ENCODE assay signal across 9 cellular contexts in the genomic region with DNA sequence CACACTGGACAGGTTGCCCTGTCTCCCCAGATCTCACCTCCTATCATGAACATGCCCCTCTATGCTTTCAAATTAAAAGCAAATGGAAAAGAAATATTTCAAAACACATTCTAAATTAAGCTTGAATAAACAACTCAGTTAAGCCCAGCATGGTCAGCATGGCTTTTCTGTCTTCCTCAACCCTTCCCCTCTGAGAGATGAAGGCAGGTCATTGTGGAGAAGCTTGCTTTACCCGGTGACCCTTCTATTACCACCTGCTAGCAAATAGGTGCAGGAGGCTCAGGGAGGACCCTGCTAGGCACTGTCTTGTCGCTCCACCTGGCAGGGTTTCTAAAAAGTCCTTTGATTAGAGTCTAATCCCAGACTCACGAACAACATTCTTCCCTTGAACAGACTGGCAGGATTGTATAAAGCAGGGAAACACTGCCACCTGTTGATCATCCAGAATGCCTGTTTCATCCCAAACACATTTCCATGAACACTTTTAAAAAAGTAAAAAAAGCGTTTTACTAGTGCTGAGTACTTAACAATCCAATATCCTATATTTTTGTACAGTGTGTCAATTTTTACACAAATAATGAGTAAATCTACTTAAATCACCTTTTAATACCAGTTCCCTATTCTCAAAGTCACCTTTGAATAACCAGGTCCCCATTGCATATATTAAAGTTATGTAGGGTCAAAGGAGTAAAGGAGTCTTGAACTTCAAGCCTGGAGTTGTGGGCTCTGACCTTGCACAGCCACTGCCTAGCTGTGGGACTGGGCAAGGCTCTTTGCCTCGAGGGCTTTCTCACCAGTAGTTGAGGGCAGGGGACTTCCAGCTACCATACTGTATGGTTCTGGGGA.
DNase-seq lines count a peak whose midpoint lies in the region; ATAC-seq, FAIRE-seq and TF ChIP-seq lines count a peak whose summit lies in the region.
"Had no signal": no experiment of that assay in that cellular context is flagged by ENCODE, and none has a peak within 500 bp of the region (broad histone marks: within the 10 kb centered on the region; RNA-seq: fewer than 3 reads in every experiment).

No MANE protein-coding gene starts in this region.

- H3K9me3 ChIP-seq in uterus (no peaks in the 10 kb centered on the region), gastrocnemius medialis (no peaks in the 10 kb centered on the region)

- no peak overlapping the region for H3K27ac ChIP-seq in uterus
- H3K27ac ChIP-seq in gastrocnemius medialis, result no peak overlapping the region
- H3K27ac ChIP-seq: epithelial cell of prostate had no signal

- TF ChIP-seq CTCF in AG09309 (IDR thresholded peaks at IDR 0.05; ENCODE audit: control insufficient read depth, insufficient read depth, low read depth, low read length, missing control alignments) (peak; percentile 81), uterus (IDR thresholded peaks at IDR 0.05) (peak; percentile 65 to 70 (median 66)), gastrocnemius medialis (IDR thresholded peaks at IDR 0.05 in 4 of 5, conservative IDR thresholded peaks at IDR 0.05 in 1 of 5) (peak in 2 of 5 experiments; percentile 52 to 56)

- TF ChIP-seq POLR2A in uterus (IDR thresholded peaks at IDR 0.05), result no peak
- no peak for TF ChIP-seq POLR2A in gastrocnemius medialis (IDR thresholded peaks at IDR 0.05)

- H3K36me3 ChIP-seq in uterus, result no peaks in the 10 kb centered on the region
- H3K36me3 ChIP-seq in gastrocnemius medialis, result no peaks in the 10 kb centered on the region

- H3K4me3 ChIP-seq in AG09309 (ENCODE audit: control insufficient read depth, low read depth, low read length) (no peak overlapping the region), uterus (no peak overlapping the region), gastrocnemius medialis (no peak overlapping the region)

- peak; percentile 29 for DNase-seq in AG09309 (ENCODE audit: low read depth)
- peak; percentile 7 for DNase-seq in GM19239 (ENCODE audit: insufficient read length, low spot score)
- DNase-seq in NCI-H460 (ENCODE audit: extremely low read depth, low read depth), result peak; percentile 36
- peak; percentile 54 for DNase-seq in cerebellar cortex (ENCODE audit: low spot score)
- DNase-seq in left kidney (ENCODE audit: low read depth, low spot score), result peak; percentile 82
- DNase-seq in uterus, result no peak
- no peak for DNase-seq in gastrocnemius medialis

- FAIRE-seq in GM19239 (lab: Jason Lieb, UNC), result no peak

- no peaks in the 10 kb centered on the region for H3K27me3 ChIP-seq in uterus
- H3K27me3 ChIP-seq in gastrocnemius medialis, result no peaks in the 10 kb centered on the region

- ATAC-seq in GM21381 (IDR thresholded peaks at IDR 0.05; ENCODE audit: unreplicated experiment) (no peak), gastrocnemius medialis (no peak)

- H3K4me1 ChIP-seq in uterus (no peaks in the 10 kb centered on the region), gastrocnemius medialis (no peaks in the 10 kb centered on the region)

- in situ Hi-C loops in gastrocnemius medialis (cut with MboI; ENCODE audit: low sequenced_read_pairs in 4 of 4), result no loop called here

- intact Hi-C loops in uterus (cut with DNase I; ENCODE audit: low total_unique reads), result no loop called here
- intact Hi-C loops in gastrocnemius medialis (cut with DNase I; ENCODE audit: low total_unique reads), result no loop called here

Comparison
In these comparisons a context has a peak if more than half of its experiments do, and no peak if none do; other contexts are left out.
1. DNase-seq: peak in AG09309 (single experiment), GM19239 (single experiment), NCI-H460 (single experiment), cerebellar cortex (single experiment) and left kidney (single experiment); none in uterus (0 of 2) and gastrocnemius medialis (0 of 2).